ENCODE assay signal across 1 cellular context in the genomic region with DNA sequence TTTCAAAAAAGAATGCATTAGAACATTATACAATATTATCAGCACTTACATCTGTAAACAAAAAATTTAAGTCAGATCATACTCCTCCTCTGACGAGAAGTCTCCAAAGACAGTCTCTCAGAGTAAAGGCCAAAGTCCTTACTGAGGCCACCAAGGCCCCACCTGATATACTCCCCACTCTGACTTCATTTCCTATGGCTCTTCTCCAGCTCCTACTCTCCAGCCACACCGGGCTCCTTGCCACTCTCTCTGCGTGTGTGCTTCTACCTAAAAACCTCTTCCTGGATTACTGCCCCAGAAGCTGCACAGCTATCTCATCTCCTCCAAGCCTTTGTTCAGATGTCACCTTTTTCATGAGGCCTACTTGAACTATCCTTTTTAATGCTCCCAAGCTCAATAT.
TF ChIP-seq lines count a peak whose summit lies in the region.

No MANE protein-coding gene starts in this region.

TF ChIP-seq in IMR-90, 13 proteins besides CTCF, POLR2A, EP300 and RAD21 (continued from another document):
- TF ChIP-seq CEBPB (IDR thresholded peaks at IDR 0.05; ENCODE audit: low read depth, low read length), result no peak
